ENCODE assay signal across 9 cellular contexts in the genomic region with DNA sequence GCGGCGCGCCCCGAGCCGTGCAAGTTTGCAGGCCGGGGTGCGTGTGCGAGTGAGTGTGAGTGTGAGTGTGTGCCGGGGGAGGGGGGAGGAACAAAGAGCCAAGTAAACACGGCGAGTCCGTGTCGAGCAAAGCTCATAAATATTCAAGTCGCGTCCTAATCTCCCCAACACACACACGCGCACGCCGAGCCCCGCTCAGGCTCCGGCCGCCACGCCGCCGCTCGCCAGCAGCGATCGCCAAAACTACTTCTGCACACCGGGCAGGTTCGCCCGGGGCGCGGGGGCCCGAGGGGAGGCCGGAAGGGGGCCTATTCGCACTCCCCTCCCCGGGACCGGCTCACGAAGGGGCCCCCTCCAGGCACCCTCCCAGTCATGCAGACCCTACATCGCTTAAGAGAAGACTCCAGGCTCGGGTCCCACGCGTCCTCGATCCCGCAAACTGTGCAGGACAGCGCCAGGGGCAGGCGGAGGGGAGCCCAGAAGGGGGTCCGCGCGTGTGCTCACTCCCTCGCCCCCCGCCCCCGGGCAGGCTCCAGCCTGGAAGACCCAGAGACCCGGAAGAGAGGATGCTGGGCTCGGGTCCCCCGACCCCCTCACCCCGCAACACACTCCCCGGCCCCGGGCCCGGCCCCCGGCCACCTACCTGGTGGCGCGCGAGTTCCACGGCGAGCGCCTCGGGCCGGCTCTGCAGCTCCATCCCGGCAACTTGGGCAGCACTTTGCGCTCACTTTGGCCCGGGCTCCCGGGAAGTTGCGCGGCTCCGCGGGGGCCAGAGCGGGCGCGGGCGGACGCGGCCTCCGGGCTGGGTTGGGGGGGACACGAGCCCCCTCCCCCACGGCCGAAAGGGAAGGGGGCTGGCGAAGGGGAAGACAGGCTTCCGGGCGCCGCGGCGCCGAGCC. TPM values are rescaled to one million over a fixed set of nuclear protein-coding genes. Genes with fewer than 3 reads are reported as not detected.
DNase-seq lines count a peak whose midpoint lies in the region; ATAC-seq and TF ChIP-seq lines count a peak whose summit lies in the region.
"Had no signal": no experiment of that assay in that cellular context is flagged by ENCODE, and none has a peak within 500 bp of the region (broad histone marks: within the 10 kb centered on the region; RNA-seq: fewer than 3 reads in every experiment).

No MANE protein-coding gene starts in this region.

- no peak for ATAC-seq in naive thymus-derived CD8-positive, alpha-beta T cell
- ATAC-seq in GM18511 (IDR thresholded peaks at IDR 0.05; ENCODE audit: unreplicated experiment) = no peak

- H3K27ac ChIP-seq in cingulate gyrus (ENCODE audit: low read depth, low read length) = peak overlapping the region; percentile 60
- no peak overlapping the region for H3K27ac ChIP-seq in CD4-positive, alpha-beta memory T cell (ENCODE audit: low read depth, low read length)
- H3K27ac ChIP-seq: right lobe of liver had no signal

- H3K27ac Mint-ChIP-seq in naive thymus-derived CD8-positive, alpha-beta T cell = no peak overlapping the region
- no peak overlapping the region for H3K27ac Mint-ChIP-seq in CD4-positive, alpha-beta memory T cell

- H3K27me3 Mint-ChIP-seq in naive thymus-derived CD8-positive, alpha-beta T cell = peaks cover 39 to 68% (median 51%) of the 10 kb centered on the region in 5 donors
- peaks cover 48 to 52% of the 10 kb centered on the region in 2 donors for H3K27me3 Mint-ChIP-seq in CD4-positive, alpha-beta memory T cell

- H3K9me3 ChIP-seq in MG63 = no peaks in the 10 kb centered on the region
- H3K9me3 ChIP-seq in CD4-positive, alpha-beta memory T cell (ENCODE audit: control insufficient read depth in 1 of 2, low read length in 2 of 2) = no peaks in the 10 kb centered on the region
- H3K9me3 ChIP-seq: right lobe of liver had no signal

- POLR2A ChIA-PET in naive thymus-derived CD8-positive, alpha-beta T cell (lab: Charles Lee) = no interaction called here
- POLR2A ChIA-PET in CD4-positive, alpha-beta memory T cell (lab: Charles Lee; ENCODE audit: partially characterized antibody) = no interaction called here

- TF ChIP-seq CTCF in LNCaP clone FGC (IDR thresholded peaks at IDR 0.05; ENCODE audit: control insufficient read depth, extremely low read depth, insufficient read depth) = no peak

- no peaks in the 10 kb centered on the region for H3K9me3 Mint-ChIP-seq in naive thymus-derived CD8-positive, alpha-beta T cell
- H3K9me3 Mint-ChIP-seq in CD4-positive, alpha-beta memory T cell = no peaks in the 10 kb centered on the region

- peaks cover 8 to 19% (median 15%) of the 10 kb centered on the region in 4 donors for H3K4me1 Mint-ChIP-seq in naive thymus-derived CD8-positive, alpha-beta T cell
- peaks cover 10 to 19% (median 14%) of the 10 kb centered on the region in 4 donors for H3K4me1 Mint-ChIP-seq in CD4-positive, alpha-beta memory T cell

- intact Hi-C loops in CD4-positive, alpha-beta memory T cell (cut with micrococcal nuclease) = no loop called here

- DNase-seq in Ammon's horn (ENCODE audit: low spot score) (peak; percentile 47), LNCaP clone FGC (ENCODE audit: low read depth) (no peak), MG63 (no peak), NCI-H1092 treated with DMSO at 0.1 percent for 48 hours (lab: John Stamatoyannopoulos, UW) (no peak)
- DNase-seq in naive thymus-derived CD8-positive, alpha-beta T cell = no peak
- no peak for DNase-seq in CD4-positive, alpha-beta memory T cell

- CTCF ChIA-PET in CD4-positive, alpha-beta memory T cell (lab: Charles Lee; ENCODE audit: partially characterized antibody) = no interaction called here

- peaks cover 0 to 4% (median 4%) of the 10 kb centered on the region in 3 donors for H3K36me3 Mint-ChIP-seq in naive thymus-derived CD8-positive, alpha-beta T cell
- peaks cover 0 to 2% of the 10 kb centered on the region in 2 donors for H3K36me3 Mint-ChIP-seq in CD4-positive, alpha-beta memory T cell

- peak overlapping the region in 8 of 10 donors; percentile 12 to 68 (median 42) for H3K4me3 Mint-ChIP-seq in naive thymus-derived CD8-positive, alpha-beta T cell
- peak overlapping the region in 2 of 8 donors; percentile 41 to 54 for H3K4me3 Mint-ChIP-seq in CD4-positive, alpha-beta memory T cell

- H3K36me3 ChIP-seq in MG63 = no peaks in the 10 kb centered on the region
- no peaks in the 10 kb centered on the region for H3K36me3 ChIP-seq in CD4-positive, alpha-beta memory T cell (ENCODE audit: insufficient read depth, low read length)
- H3K36me3 ChIP-seq: right lobe of liver had no signal

- peak overlapping the region; percentile 41 for H3K4me3 ChIP-seq in LNCaP clone FGC (ENCODE audit: low read depth, low read length)
- H3K4me3 ChIP-seq in MG63 = no peak overlapping the region
- no peak overlapping the region for H3K4me3 ChIP-seq in CD4-positive, alpha-beta memory T cell (ENCODE audit: low read length in 2 of 2)

- H3K4me1 ChIP-seq in CD4-positive, alpha-beta memory T cell (ENCODE audit: insufficient read depth, low read length) = peaks cover 14% of the 10 kb centered on the region

- peaks cover 56% of the 10 kb centered on the region for H3K27me3 ChIP-seq in MG63
- H3K27me3 ChIP-seq in CD4-positive, alpha-beta memory T cell (ENCODE audit: insufficient read depth, low read length) = peaks cover 28% of the 10 kb centered on the region

RNA-seq across cellular contexts. Expression of a gene that starts 0.7 kb away (rescaled TPM):
- total RNA-seq in naive thymus-derived CD8-positive, alpha-beta T cell = not detected
- polyA plus RNA-seq in naive thymus-derived CD8-positive, alpha-beta T cell = not detected
- total RNA-seq in MG63 (2014; rRNA removed; shearing (Covaris generic); ENCODE audit: low replicate concordance) = not detected in 2 replicates
- not detected for total RNA-seq in CD4-positive, alpha-beta memory T cell
- polyA plus RNA-seq in CD4-positive, alpha-beta memory T cell = not detected
- total RNA-seq: right lobe of liver had no signal
